ENCODE assay signal across 15 cellular contexts in genomic region chr17:4840893-4841242, GRCh38. TPM values are rescaled to one million over a fixed set of nuclear protein-coding genes. Genes with fewer than 3 reads are reported as not detected.
DNase-seq lines count a peak whose midpoint lies in the region; ATAC-seq and TF ChIP-seq lines count a peak whose summit lies in the region.
"Had no signal": no experiment of that assay in that cellular context is flagged by ENCODE, and none has a peak within 500 bp of the region (broad histone marks: within the 10 kb centered on the region; RNA-seq: fewer than 3 reads in every experiment).

No MANE protein-coding gene starts in this region.

- no peaks in the 10 kb centered on the region for H3K27me3 Mint-ChIP-seq in activated T-cell treated with anti-CD3 and anti-CD28 coated beads, Interleukin-2, amount 50 U/mL, for 4 hours (ENCODE audit: low read depth)
- H3K27me3 Mint-ChIP-seq in T-helper 17 cell, result no peaks in the 10 kb centered on the region
- no peaks in the 10 kb centered on the region for H3K27me3 Mint-ChIP-seq in dendritic cell treated with granulocyte-macrophage colony-stimulating factor and Interleukin-4, amounts not matched to agents 40 ng/mL and 50 ng/mL, for 4 days

- peaks cover 48% of the 10 kb centered on the region for H3K4me1 Mint-ChIP-seq in activated T-cell treated with anti-CD3 and anti-CD28 coated beads, Interleukin-2, amount 50 U/mL, for 4 hours (ENCODE audit: low read depth)
- peaks cover 54% of the 10 kb centered on the region for H3K4me1 Mint-ChIP-seq in T-helper 17 cell
- peaks cover 88% of the 10 kb centered on the region for H3K4me1 Mint-ChIP-seq in dendritic cell treated with granulocyte-macrophage colony-stimulating factor and Interleukin-4, amounts not matched to agents 40 ng/mL and 50 ng/mL, for 4 days (ENCODE audit: low read depth)
- peaks cover 71% of the 10 kb centered on the region for H3K4me1 Mint-ChIP-seq in stimulated activated effector memory CD8-positive, alpha-beta T cell treated with anti-CD3 and anti-CD28 coated beads, Interleukin-12 subunit alpha, Interleukin-12 subunit beta, amount 100 ng/mL, for 72 hours

- no peaks in the 10 kb centered on the region for H3K9me3 ChIP-seq in T-helper 17 cell (ENCODE audit: control insufficient read depth, low read length, poor library complexity, severe bottlenecking)

- H3K4me3 Mint-ChIP-seq in activated T-cell treated with anti-CD3 and anti-CD28 coated beads, Interleukin-2, amount 50 U/mL, for 4 hours, result no peak overlapping the region
- H3K4me3 Mint-ChIP-seq in T-helper 17 cell, result peak overlapping the region; percentile 60
- no peak overlapping the region for H3K4me3 Mint-ChIP-seq in dendritic cell treated with granulocyte-macrophage colony-stimulating factor and Interleukin-4, amounts not matched to agents 40 ng/mL and 50 ng/mL, for 4 days
- peak overlapping the region; percentile 58 for H3K4me3 Mint-ChIP-seq in stimulated activated effector memory CD8-positive, alpha-beta T cell treated with anti-CD3 and anti-CD28 coated beads, Interleukin-12 subunit alpha, Interleukin-12 subunit beta, amount 100 ng/mL, for 72 hours

- POLR2A ChIA-PET in HEK293T (lab: Yijun Ruan, JAX), result no interaction called here

- CTCF ChIA-PET in HEK293T (lab: Yijun Ruan, JAX), result interaction anchor here (0.6 kb wide), 1 partner anchor 34 kb away, joined by 3 read pairs; no protein-coding TSS in a partner anchor

- DNase-seq in activated T-cell treated with anti-CD3 and anti-CD28 coated beads, Interleukin-2, amount 50 U/mL, for 4 hours, result no peak
- no peak for DNase-seq in activated T-cell treated with anti-CD3 and anti-CD28 coated beads for 4 hours
- DNase-seq in T-helper 17 cell, result no peak
- DNase-seq in stimulated activated effector memory CD8-positive, alpha-beta T cell treated with anti-CD3 and anti-CD28 coated beads, Interleukin-12 subunit alpha, Interleukin-12 subunit beta, amount 100 ng/mL, for 72 hours (ENCODE audit: low spot score in 2 of 2), result peak in 1 of 2 donors; percentile 8
- DNase-seq in nucleus accumbens (lab: John Stamatoyannopoulos, UW), result no peak
- no peak for DNase-seq in HEK293T (ENCODE audit: extremely low spot score)
- DNase-seq: Calu3, H7, NCI-H69 had no signal

- intact Hi-C loops in dendritic cell treated with granulocyte-macrophage colony-stimulating factor and Interleukin-4, amounts not matched to agents 40 ng/mL and 50 ng/mL, for 4 days (cut with micrococcal nuclease), result no loop called here

- peaks cover 11% of the 10 kb centered on the region for H3K36me3 Mint-ChIP-seq in activated T-cell treated with anti-CD3 and anti-CD28 coated beads, Interleukin-2, amount 50 U/mL, for 4 hours (ENCODE audit: insufficient read depth)
- H3K36me3 Mint-ChIP-seq in T-helper 17 cell (ENCODE audit: low read depth), result peaks cover 3% of the 10 kb centered on the region
- peaks cover 45% of the 10 kb centered on the region for H3K36me3 Mint-ChIP-seq in dendritic cell treated with granulocyte-macrophage colony-stimulating factor and Interleukin-4, amounts not matched to agents 40 ng/mL and 50 ng/mL, for 4 days (ENCODE audit: low read depth)
- H3K36me3 Mint-ChIP-seq in stimulated activated effector memory CD8-positive, alpha-beta T cell treated with anti-CD3 and anti-CD28 coated beads, Interleukin-12 subunit alpha, Interleukin-12 subunit beta, amount 100 ng/mL, for 72 hours, result peaks cover 7% of the 10 kb centered on the region

- H3K27ac Mint-ChIP-seq in T-helper 17 cell, result peak overlapping the region; percentile 94
- H3K27ac Mint-ChIP-seq in dendritic cell treated with granulocyte-macrophage colony-stimulating factor and Interleukin-4, amounts not matched to agents 40 ng/mL and 50 ng/mL, for 4 days, result peak overlapping the region; percentile 96
- H3K27ac Mint-ChIP-seq in stimulated activated effector memory CD8-positive, alpha-beta T cell treated with anti-CD3 and anti-CD28 coated beads, Interleukin-12 subunit alpha, Interleukin-12 subunit beta, amount 100 ng/mL, for 72 hours, result peak overlapping the region; percentile 87

- no peaks in the 10 kb centered on the region for H3K9me3 Mint-ChIP-seq in activated T-cell treated with anti-CD3 and anti-CD28 coated beads, Interleukin-2, amount 50 U/mL, for 4 hours
- H3K9me3 Mint-ChIP-seq in dendritic cell treated with granulocyte-macrophage colony-stimulating factor and Interleukin-4, amounts not matched to agents 40 ng/mL and 50 ng/mL, for 4 days, result no peaks in the 10 kb centered on the region
- no peaks in the 10 kb centered on the region for H3K9me3 Mint-ChIP-seq in stimulated activated effector memory CD8-positive, alpha-beta T cell treated with anti-CD3 and anti-CD28 coated beads, Interleukin-12 subunit alpha, Interleukin-12 subunit beta, amount 100 ng/mL, for 72 hours

- ATAC-seq in activated T-cell treated with anti-CD3 and anti-CD28 coated beads, Interleukin-2, amount 50 U/mL, for 4 hours, result peak; percentile 89
- peak; percentile 88 for ATAC-seq in T-helper 17 cell
- peak; percentile 94 for ATAC-seq in stimulated activated effector memory CD8-positive, alpha-beta T cell treated with anti-CD3 and anti-CD28 coated beads, Interleukin-12 subunit alpha, Interleukin-12 subunit beta, amount 100 ng/mL, for 72 hours
- no peak for ATAC-seq in GM19324 (IDR thresholded peaks at IDR 0.05; ENCODE audit: low FRiP score, unreplicated experiment)
- ATAC-seq: HepG2, Panc1 had no signal

TF ChIP-seq in HEK293T, 16 proteins besides CTCF, POLR2A, EP300 and RAD21:
- TF ChIP-seq L3MBTL2 (conservative IDR thresholded peaks at IDR 0.05) (no peak), SUZ12 (IDR thresholded peaks at IDR 0.05) (no peak), TARDBP (IDR thresholded peaks at IDR 0.05) (no peak), SP1 (IDR thresholded peaks at IDR 0.05) (no peak), LEF1 (IDR thresholded peaks at IDR 0.05; ENCODE audit: borderline replicate concordance) (no peak), FOXK2 (IDR thresholded peaks at IDR 0.05) (no peak), ARNT (IDR thresholded peaks at IDR 0.05) (no peak), BHLHE40 (IDR thresholded peaks at IDR 0.05; ENCODE audit: borderline replicate concordance) (no peak), FOXA1 (IDR thresholded peaks at IDR 0.05) (no peak), HDGF (IDR thresholded peaks at IDR 0.05; ENCODE audit: borderline replicate concordance) (no peak), ELF4 (IDR thresholded peaks at IDR 0.05) (no peak)

RNA-seq across cellular contexts. Expression of gene MINK1, which starts 7.7 kb away (rescaled TPM):
- total RNA-seq in activated T-cell treated with anti-CD3 and anti-CD28 coated beads, Interleukin-2, amount 50 U/mL, for 4 hours, result 10 to 100 TPM; 43.3 to 51.5 (median 45.1) TPM
- total RNA-seq in T-helper 17 cell, result 100 to 1,000 TPM; 188 to 263 TPM

RNA-seq across cellular contexts. Expression of gene PLD2, which starts 33.9 kb away (rescaled TPM):
- total RNA-seq in activated T-cell treated with anti-CD3 and anti-CD28 coated beads, Interleukin-2, amount 50 U/mL, for 4 hours, result 10 to 100 TPM in 1 of 3 donors, 1 to 10 TPM in 2; 6.5 to 12.6 (median 8.9) TPM
- 10 to 100 TPM; 30.6 to 32.8 TPM for total RNA-seq in T-helper 17 cell

RNA-seq across cellular contexts. Expression of gene PSMB6, which starts 44.9 kb away (rescaled TPM):
- total RNA-seq in activated T-cell treated with anti-CD3 and anti-CD28 coated beads, Interleukin-2, amount 50 U/mL, for 4 hours, result 100 to 1,000 TPM; 283 to 292 (median 291) TPM
- 10 to 100 TPM; 54.3 to 59.7 TPM for total RNA-seq in T-helper 17 cell

RNA-seq across cellular contexts. Expression of gene GLTPD2, which starts 52.1 kb away (rescaled TPM):
- total RNA-seq in activated T-cell treated with anti-CD3 and anti-CD28 coated beads, Interleukin-2, amount 50 U/mL, for 4 hours, result not detected
- total RNA-seq in T-helper 17 cell, result under 1 TPM in 1 of 2 donors, not detected in 1; 0.34 TPM
- total RNA-seq: esophagus mucosa, H7, renal cortical epithelial cell had no signal

Comparison
In these comparisons a context has a peak if more than half of its experiments do, and no peak if none do; other contexts are left out.
1. H3K4me3 Mint-ChIP-seq: peak in T-helper 17 cell (single experiment) and stimulated activated effector memory CD8-positive, alpha-beta T cell treated with anti-CD3 and anti-CD28 coated beads, Interleukin-12 subunit alpha, Interleukin-12 subunit beta, amount 100 ng/mL, for 72 hours (single experiment); none in activated T-cell treated with anti-CD3 and anti-CD28 coated beads, Interleukin-2, amount 50 U/mL, for 4 hours (single experiment) and dendritic cell treated with granulocyte-macrophage colony-stimulating factor and Interleukin-4, amounts not matched to agents 40 ng/mL and 50 ng/mL, for 4 days (single experiment).
2. Peak in every context shown above with its lines, with median percentiles within 50 percentile points of each other: H3K27ac Mint-ChIP-seq.